2 cellular contexts compared by ENCODE assay signal in the genomic region with DNA sequence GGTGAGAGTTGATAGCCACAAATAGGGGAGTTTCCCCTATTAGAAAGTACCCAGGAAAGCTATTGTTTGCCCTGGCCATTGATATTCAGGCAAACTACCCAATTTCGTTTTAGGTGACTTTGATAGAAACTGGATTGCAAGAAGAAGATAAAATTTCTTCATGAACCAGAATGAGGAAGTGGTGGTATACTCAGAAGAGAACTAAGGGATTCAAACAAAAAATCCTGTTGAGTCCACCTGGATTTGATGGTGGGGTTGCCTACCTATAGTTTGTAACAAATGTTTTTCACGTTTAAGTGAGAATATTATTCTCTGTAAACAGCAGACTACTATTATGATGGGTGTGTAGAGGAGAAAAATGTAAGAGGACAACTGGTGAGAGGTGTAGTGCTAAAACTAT.
TF ChIP-seq lines count a peak whose summit lies in the region.

No MANE protein-coding gene starts in this region.

TF ChIP-seq in liver, 16 proteins besides CTCF, POLR2A, EP300 and RAD21:
- TF ChIP-seq, protein P1, sequence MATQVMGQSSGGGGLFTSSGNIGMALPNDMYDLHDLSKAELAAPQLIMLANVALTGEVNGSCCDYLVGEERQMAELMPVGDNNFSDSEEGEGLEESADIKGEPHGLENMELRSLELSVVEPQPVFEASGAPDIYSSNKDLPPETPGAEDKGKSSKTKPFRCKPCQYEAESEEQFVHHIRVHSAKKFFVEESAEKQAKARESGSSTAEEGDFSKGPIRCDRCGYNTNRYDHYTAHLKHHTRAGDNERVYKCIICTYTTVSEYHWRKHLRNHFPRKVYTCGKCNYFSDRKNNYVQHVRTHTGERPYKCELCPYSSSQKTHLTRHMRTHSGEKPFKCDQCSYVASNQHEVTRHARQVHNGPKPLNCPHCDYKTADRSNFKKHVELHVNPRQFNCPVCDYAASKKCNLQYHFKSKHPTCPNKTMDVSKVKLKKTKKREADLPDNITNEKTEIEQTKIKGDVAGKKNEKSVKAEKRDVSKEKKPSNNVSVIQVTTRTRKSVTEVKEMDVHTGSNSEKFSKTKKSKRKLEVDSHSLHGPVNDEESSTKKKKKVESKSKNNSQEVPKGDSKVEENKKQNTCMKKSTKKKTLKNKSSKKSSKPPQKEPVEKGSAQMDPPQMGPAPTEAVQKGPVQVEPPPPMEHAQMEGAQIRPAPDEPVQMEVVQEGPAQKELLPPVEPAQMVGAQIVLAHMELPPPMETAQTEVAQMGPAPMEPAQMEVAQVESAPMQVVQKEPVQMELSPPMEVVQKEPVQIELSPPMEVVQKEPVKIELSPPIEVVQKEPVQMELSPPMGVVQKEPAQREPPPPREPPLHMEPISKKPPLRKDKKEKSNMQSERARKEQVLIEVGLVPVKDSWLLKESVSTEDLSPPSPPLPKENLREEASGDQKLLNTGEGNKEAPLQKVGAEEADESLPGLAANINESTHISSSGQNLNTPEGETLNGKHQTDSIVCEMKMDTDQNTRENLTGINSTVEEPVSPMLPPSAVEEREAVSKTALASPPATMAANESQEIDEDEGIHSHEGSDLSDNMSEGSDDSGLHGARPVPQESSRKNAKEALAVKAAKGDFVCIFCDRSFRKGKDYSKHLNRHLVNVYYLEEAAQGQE (IDR thresholded peaks at IDR 0.05) = no peak
- TF ChIP-seq, protein P2, sequence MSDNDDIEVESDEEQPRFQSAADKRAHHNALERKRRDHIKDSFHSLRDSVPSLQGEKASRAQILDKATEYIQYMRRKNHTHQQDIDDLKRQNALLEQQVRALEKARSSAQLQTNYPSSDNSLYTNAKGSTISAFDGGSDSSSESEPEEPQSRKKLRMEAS (IDR thresholded peaks at IDR 0.05) = no peak
- TF ChIP-seq TAF1 (conservative IDR thresholded peaks at IDR 0.05) = no peak
- TF ChIP-seq EGR1 (IDR thresholded peaks at IDR 0.05; ENCODE audit: low read depth in 2 of 2) = no peak
- TF ChIP-seq YY1 (IDR thresholded peaks at IDR 0.05) = no peak
- TF ChIP-seq, protein P3, sequence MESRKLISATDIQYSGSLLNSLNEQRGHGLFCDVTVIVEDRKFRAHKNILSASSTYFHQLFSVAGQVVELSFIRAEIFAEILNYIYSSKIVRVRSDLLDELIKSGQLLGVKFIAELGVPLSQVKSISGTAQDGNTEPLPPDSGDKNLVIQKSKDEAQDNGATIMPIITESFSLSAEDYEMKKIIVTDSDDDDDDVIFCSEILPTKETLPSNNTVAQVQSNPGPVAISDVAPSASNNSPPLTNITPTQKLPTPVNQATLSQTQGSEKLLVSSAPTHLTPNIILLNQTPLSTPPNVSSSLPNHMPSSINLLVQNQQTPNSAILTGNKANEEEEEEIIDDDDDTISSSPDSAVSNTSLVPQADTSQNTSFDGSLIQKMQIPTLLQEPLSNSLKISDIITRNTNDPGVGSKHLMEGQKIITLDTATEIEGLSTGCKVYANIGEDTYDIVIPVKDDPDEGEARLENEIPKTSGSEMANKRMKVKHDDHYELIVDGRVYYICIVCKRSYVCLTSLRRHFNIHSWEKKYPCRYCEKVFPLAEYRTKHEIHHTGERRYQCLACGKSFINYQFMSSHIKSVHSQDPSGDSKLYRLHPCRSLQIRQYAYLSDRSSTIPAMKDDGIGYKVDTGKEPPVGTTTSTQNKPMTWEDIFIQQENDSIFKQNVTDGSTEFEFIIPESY (IDR thresholded peaks at IDR 0.05) = no peak
- no peak for TF ChIP-seq FOXA2 (IDR thresholded peaks at IDR 0.05)
- no peak for TF ChIP-seq GABPA (IDR thresholded peaks at IDR 0.05 in 1 of 2, conservative IDR thresholded peaks at IDR 0.05 in 1 of 2)
- TF ChIP-seq RXRA (IDR thresholded peaks at IDR 0.05) = no peak
- no peak for TF ChIP-seq HNF4G (IDR thresholded peaks at IDR 0.05)
- no peak for TF ChIP-seq FOXA1 (IDR thresholded peaks at IDR 0.05)

TF ChIP-seq in HepG2, 621 proteins besides CTCF, POLR2A, EP300 and RAD21:
- TF ChIP-seq RFXAP (CRISPR knock-in tag; IDR thresholded peaks at IDR 0.05; ENCODE audit: borderline replicate concordance) (no peak), ATAD3A (CRISPR knock-in tag; IDR thresholded peaks at IDR 0.05) (no peak), ZNF7 (CRISPR knock-in tag; IDR thresholded peaks at IDR 0.05) (no peak), ZNF264 (CRISPR knock-in tag; IDR thresholded peaks at IDR 0.05) (no peak), MEIS2 (CRISPR knock-in tag; IDR thresholded peaks at IDR 0.05) (no peak)
TF ChIP-seq in HepG2: peak in this region for 0.
